ENCODE assay signal across 8 cellular contexts in the genomic region with DNA sequence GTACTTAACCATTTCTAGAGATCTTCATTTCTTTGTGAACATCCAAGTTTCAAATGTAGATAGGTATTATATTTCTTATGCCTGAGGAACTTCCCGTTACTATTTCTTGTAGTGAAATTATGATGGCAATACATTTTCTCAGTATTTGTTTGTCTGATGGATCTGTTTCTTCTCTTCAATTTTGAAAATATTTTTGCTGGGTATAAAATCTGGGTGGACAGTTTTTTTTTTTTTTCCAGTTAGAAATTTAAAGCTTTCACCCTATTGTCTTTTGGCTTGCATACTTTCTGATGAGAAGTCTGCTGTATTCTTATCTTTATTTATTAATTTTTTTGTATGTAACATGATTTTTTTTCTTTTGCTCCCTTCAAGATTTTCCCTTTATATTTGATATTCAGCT.
"Had no signal": no experiment of that assay in that cellular context is flagged by ENCODE, and none has a peak within 500 bp of the region (broad histone marks: within the 10 kb centered on the region; RNA-seq: fewer than 3 reads in every experiment).

No MANE protein-coding gene starts in this region.

- FAIRE-seq: G401.6, GM12878, GM12891, GM12892, GM18507, GM19239 had no signal

- DNase-seq: GDM1, GF-D8 had no signal

- ATAC-seq: GM12878 had no signal

- H3K4me3 ChIP-seq: GM12878 had no signal
